Comparison of ENCODE assay signal across 8 cellular contexts in genomic region chr4:169620846-169621228, GRCh38. TPM values are rescaled to one million over a fixed set of nuclear protein-coding genes. Genes with fewer than 3 reads are reported as not detected.
DNase-seq lines count a peak whose midpoint lies in the region; ATAC-seq lines count a peak whose summit lies in the region.

No MANE protein-coding gene starts in this region.

- H3K27ac Mint-ChIP-seq in activated naive CD8-positive, alpha-beta T cell treated with anti-CD3 and anti-CD28 coated beads, Interleukin-2, amount 50 U/mL, for 24 hours: peak overlapping the region; percentile 100

- peaks cover 63% of the 10 kb centered on the region for H3K4me1 Mint-ChIP-seq in activated naive CD8-positive, alpha-beta T cell treated with anti-CD3 and anti-CD28 coated beads, Interleukin-2, amount 50 U/mL, for 24 hours

- in situ Hi-C loops in Caki2 (cut with HindIII; ENCODE audit: low pct_unique_long_range_greater_than_20kb, low sequenced_read_pairs): no loop called here

- H3K36me3 Mint-ChIP-seq in activated naive CD8-positive, alpha-beta T cell treated with anti-CD3 and anti-CD28 coated beads, Interleukin-2, amount 50 U/mL, for 24 hours (ENCODE audit: low read depth): no peaks in the 10 kb centered on the region

- H3K4me3 Mint-ChIP-seq in activated naive CD8-positive, alpha-beta T cell treated with anti-CD3 and anti-CD28 coated beads, Interleukin-2, amount 50 U/mL, for 24 hours: peak overlapping the region; percentile 100

- H3K9me3 Mint-ChIP-seq in activated naive CD8-positive, alpha-beta T cell treated with anti-CD3 and anti-CD28 coated beads, Interleukin-2, amount 50 U/mL, for 24 hours: no peaks in the 10 kb centered on the region

- DNase-seq in Caki2 (ENCODE audit: low read depth) (peak; percentile 33), NCI-H1092 (lab: John Stamatoyannopoulos, UW) (peak; percentile 13), NCI-H1436 (lab: John Stamatoyannopoulos, UW) (no peak)
- peak; percentile 21 for DNase-seq in activated naive CD8-positive, alpha-beta T cell treated with anti-CD3 and anti-CD28 coated beads, Interleukin-2, amount 50 U/mL, for 24 hours

- no peaks in the 10 kb centered on the region for H3K36me3 ChIP-seq in iPS-15b (ENCODE audit: control insufficient read depth, insufficient read depth, low read length)

- no peaks in the 10 kb centered on the region for H3K27me3 Mint-ChIP-seq in activated naive CD8-positive, alpha-beta T cell treated with anti-CD3 and anti-CD28 coated beads, Interleukin-2, amount 50 U/mL, for 24 hours

- H3K27ac ChIP-seq in skin epidermis: peak overlapping the region; percentile 45 to 96 (median 91)

- no peaks in the 10 kb centered on the region for H3K9me3 ChIP-seq in iPS-15b (ENCODE audit: control insufficient read depth, insufficient read depth, low read length)

- no peak for ATAC-seq in activated naive CD8-positive, alpha-beta T cell treated with anti-CD3 and anti-CD28 coated beads, Interleukin-2, amount 50 U/mL, for 24 hours
- no peak for ATAC-seq in GM19463 (IDR thresholded peaks at IDR 0.05; ENCODE audit: unreplicated experiment)
- no peak for ATAC-seq in HG02870 (IDR thresholded peaks at IDR 0.05; ENCODE audit: unreplicated experiment)

- peaks cover 2% of the 10 kb centered on the region for H3K4me1 ChIP-seq in iPS-15b (ENCODE audit: control insufficient read depth, insufficient read depth, low read length)

- H3K27me3 ChIP-seq in iPS-15b (ENCODE audit: control insufficient read depth, insufficient read depth, low read length): no peaks in the 10 kb centered on the region

- peak overlapping the region; percentile 98 for H3K4me3 ChIP-seq in iPS-15b (ENCODE audit: low read depth, low read length)
- peak overlapping the region; percentile 54 to 76 (median 63) for H3K4me3 ChIP-seq in skin epidermis

- H3K9ac ChIP-seq in iPS-15b (ENCODE audit: low read depth, low read length): peak overlapping the region; percentile 97

RNA-seq across cellular contexts. Expression of gene CLCN3, which starts 0.5 kb away (rescaled TPM):
- total RNA-seq in Caki2 (2014; rRNA removed; shearing (Covaris generic); ENCODE audit: low replicate concordance): 18.1 and 20.4 TPM in 2 replicates

RNA-seq across cellular contexts. Expression of gene NEK1, which starts 8.5 kb away (rescaled TPM):
- total RNA-seq in Caki2 (2014; rRNA removed; shearing (Covaris generic); ENCODE audit: low replicate concordance): 2.7 and 6.5 TPM in 2 replicates
